In the genomic region with DNA sequence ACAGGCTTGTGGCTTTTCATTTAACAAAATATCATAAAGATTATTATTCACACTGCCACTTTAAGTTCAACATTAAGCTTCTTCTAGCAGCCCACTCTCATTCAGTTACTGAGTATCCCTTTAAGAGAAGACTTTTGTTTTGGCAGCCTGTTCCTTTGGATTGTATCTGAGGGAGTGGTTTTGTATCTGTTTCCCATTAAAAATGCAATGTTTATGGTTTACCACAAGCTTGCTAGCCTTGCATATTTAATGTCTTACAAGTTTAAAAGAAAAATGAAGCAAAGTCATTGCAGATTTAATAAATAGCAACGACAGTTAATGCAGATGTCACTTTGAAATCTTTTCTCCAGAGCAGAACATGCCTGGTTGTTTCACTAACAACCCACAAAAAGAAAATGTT, we compare ENCODE assay signal across 12 cellular contexts. TPM values are rescaled to one million over a fixed set of nuclear protein-coding genes. Genes with fewer than 3 reads are reported as not detected.
A peak's percentile ranks its signal among the peaks of the same experiment; 100 is the strongest.
DNase-seq lines count a peak whose midpoint lies in the region; ATAC-seq, FAIRE-seq and TF ChIP-seq lines count a peak whose summit lies in the region.
"Had no signal": no experiment of that assay in that cellular context is flagged by ENCODE, and none has a peak within 500 bp of the region (broad histone marks: within the 10 kb centered on the region; RNA-seq: fewer than 3 reads in every experiment).

No MANE protein-coding gene starts in this region.

- H3K4me3 ChIP-seq in right lobe of liver, result peak overlapping the region in 2 of 3 donors; percentile 6 to 20
- no peak overlapping the region for H3K4me3 ChIP-seq in HepG2 (replicated peaks in 1 of 3; ENCODE audit: insufficient read depth in 1 of 3, low read depth in 2 of 3, low read length in 3 of 3)
- peak overlapping the region; percentile 41 to 57 (median 48) for H3K4me3 ChIP-seq in esophagus muscularis mucosa

- TF ChIP-seq RAD21 in HepG2 (CRISPR knock-in tag; IDR thresholded peaks at IDR 0.05), result no peak

- no peak for TF ChIP-seq POLR2A in right lobe of liver (IDR thresholded peaks at IDR 0.05)
- no peak for TF ChIP-seq POLR2A in HepG2 (IDR thresholded peaks at IDR 0.05; ENCODE audit: insufficient read depth in 1 of 2, low read depth in 2 of 2, low read length in 2 of 2)
- TF ChIP-seq POLR2A in esophagus muscularis mucosa (IDR thresholded peaks at IDR 0.05; ENCODE audit: low read depth), result no peak

- H3K4me2 ChIP-seq in HepG2 (ENCODE audit: low read depth, low read length), result no peak overlapping the region

- CTCF ChIA-PET in HepG2 (lab: Yijun Ruan, JAX; ENCODE audit: low intra/inter-chr PET ratio, low total read pairs), result no interaction called here

- POLR2A ChIA-PET in HepG2 (lab: Yijun Ruan, JAX), result no interaction called here

- no peaks in the 10 kb centered on the region for H3K9me3 ChIP-seq in right lobe of liver
- no peaks in the 10 kb centered on the region for H3K9me3 ChIP-seq in HepG2 (ENCODE audit: low read length)
- H3K9me3 ChIP-seq in esophagus muscularis mucosa, result no peaks in the 10 kb centered on the region

- ATAC-seq in right lobe of liver (no peak), HepG2 (no peak), GM19023 (IDR thresholded peaks at IDR 0.05; ENCODE audit: unreplicated experiment) (no peak), GM21737 (IDR thresholded peaks at IDR 0.05; ENCODE audit: unreplicated experiment) (no peak), HG03442 (IDR thresholded peaks at IDR 0.05; ENCODE audit: unreplicated experiment) (no peak)

- H3K79me2 ChIP-seq in HepG2 (ENCODE audit: insufficient read depth, low read length), result no peaks in the 10 kb centered on the region

- no peak for TF ChIP-seq CTCF in right lobe of liver (IDR thresholded peaks at IDR 0.05)
- TF ChIP-seq CTCF in HepG2 (CRISPR knock-in tag; IDR thresholded peaks at IDR 0.05), result no peak
- TF ChIP-seq CTCF in esophagus muscularis mucosa (IDR thresholded peaks at IDR 0.05), result no peak

- TF ChIP-seq EP300 in HepG2 (IDR thresholded peaks at IDR 0.05; ENCODE audit: low read depth in 2 of 2, low read length in 2 of 2) (no peak), HepG2 (CRISPR knock-in tag; IDR thresholded peaks at IDR 0.05; ENCODE audit: borderline replicate concordance) (no peak), esophagus muscularis mucosa (IDR thresholded peaks at IDR 0.05) (no peak)

- H3K27ac ChIP-seq in right lobe of liver (peak overlapping the region in 1 of 3 donors; percentile 13), HepG2 (ENCODE audit: extremely low read length, insufficient read depth, low read length) (no peak overlapping the region), esophagus muscularis mucosa (replicated peaks in 1 of 4) (peak overlapping the region; percentile 61 to 71 (median 69))

- FAIRE-seq in HepG2 (lab: Jason Lieb, UNC), result no peak
- FAIRE-seq: GM18507 had no signal

- in situ Hi-C loops in HepG2 (cut with HindIII; ENCODE audit: extremely low pct_ligation_motif_present, low pct_unique_long_range_greater_than_20kb), result no loop called here

- WGBS in right lobe of liver (ENCODE audit: insufficient coverage, low coverage, low lambda C conversion rate, missing lambda C conversion rate), result 7% methylated on average over 1 of the region's 1 CpG
- WGBS in HepG2 (ENCODE audit: low lambda C conversion rate), result 8% methylated on average over 1 of the region's 1 CpG
- 11% methylated on average over 1 of the region's 1 CpG for WGBS in esophagus muscularis mucosa

- no peak overlapping the region for H3K9ac ChIP-seq in HepG2 (ENCODE audit: insufficient read depth, low read depth, low read length)

- intact Hi-C loops in right lobe of liver (cut with DNase I) (no loop called here), HepG2 (cut with micrococcal nuclease; ENCODE audit: unreplicated experiment) (no loop called here), esophagus muscularis mucosa (cut with DNase I) (loop anchor here (10.0 kb wide), 1 partner anchor 174 kb away; no protein-coding TSS in a partner anchor), posterior vena cava (cut with DNase I) (loop anchor here in 1 of 2 donors (10.0 kb wide), 1 partner anchor 154 kb away; no protein-coding TSS in a partner anchor)

- H3K4me1 ChIP-seq in right lobe of liver (no peaks in the 10 kb centered on the region), HepG2 (ENCODE audit: insufficient read depth, low read length) (no peaks in the 10 kb centered on the region), esophagus muscularis mucosa (peaks cover 0 to 28% (median 13%) of the 10 kb centered on the region in 4 donors)

- no peaks in the 10 kb centered on the region for H4K20me1 ChIP-seq in HepG2 (ENCODE audit: insufficient read depth, low read length)

- H3K36me3 ChIP-seq in right lobe of liver (no peaks in the 10 kb centered on the region), HepG2 (replicated peaks in 1 of 2; ENCODE audit: control insufficient read depth in 1 of 2, insufficient read depth in 2 of 2, low read length in 2 of 2) (no peaks in the 10 kb centered on the region), esophagus muscularis mucosa (no peaks in the 10 kb centered on the region)

- no peak overlapping the region for H2AFZ ChIP-seq in HepG2 (ENCODE audit: low read length)

- no TSS peak for BruUV-seq in HepG2 (replicated peaks; lab: Mats Ljungman, UMichigan)

- DNase-seq in right lobe of liver (no peak), HepG2 (ENCODE audit: low spot score) (no peak), esophagus muscularis mucosa (ENCODE audit: extremely low spot score) (no peak), myocyte (ENCODE audit: low read depth) (peak; percentile 79), posterior vena cava (ENCODE audit: low spot score) (no peak)
- DNase-seq: activated CD4-positive, alpha-beta T cell treated with anti-CD3 and anti-CD28 coated beads for 48 hours; caudate nucleus; left cardiac atrium had no signal

- H3K27me3 ChIP-seq in right lobe of liver (no peaks in the 10 kb centered on the region), HepG2 (ENCODE audit: control insufficient read depth in 1 of 2, insufficient read depth in 2 of 2, low read length in 2 of 2) (no peaks in the 10 kb centered on the region), esophagus muscularis mucosa (no peaks in the 10 kb centered on the region)

TF ChIP-seq in HepG2, 621 proteins besides CTCF, POLR2A, EP300 and RAD21:
- TF ChIP-seq MTF1 (CRISPR knock-in tag; IDR thresholded peaks at IDR 0.05), result no peak
- TF ChIP-seq ZNF567 (CRISPR knock-in tag; IDR thresholded peaks at IDR 0.05; ENCODE audit: borderline replicate concordance), result no peak
- TF ChIP-seq ZNF556 (CRISPR knock-in tag; IDR thresholded peaks at IDR 0.05; ENCODE audit: borderline replicate concordance), result no peak
- TF ChIP-seq PAWR (CRISPR knock-in tag; IDR thresholded peaks at IDR 0.05; ENCODE audit: borderline replicate concordance), result no peak
- no peak for TF ChIP-seq MIXL1 (CRISPR knock-in tag; IDR thresholded peaks at IDR 0.05)
- no peak for TF ChIP-seq KLF11 (CRISPR knock-in tag; IDR thresholded peaks at IDR 0.05)
- TF ChIP-seq ZMYM2 (CRISPR knock-in tag; IDR thresholded peaks at IDR 0.05), result no peak
- TF ChIP-seq PPARG (CRISPR knock-in tag; conservative IDR thresholded peaks at IDR 0.05), result no peak
- TF ChIP-seq ZMAT3 (CRISPR knock-in tag; conservative IDR thresholded peaks at IDR 0.05), result no peak
- TF ChIP-seq FLYWCH1 (CRISPR knock-in tag; IDR thresholded peaks at IDR 0.05), result no peak
- TF ChIP-seq BRD4 (CRISPR knock-in tag; IDR thresholded peaks at IDR 0.05), result no peak
- TF ChIP-seq, protein P1, sequence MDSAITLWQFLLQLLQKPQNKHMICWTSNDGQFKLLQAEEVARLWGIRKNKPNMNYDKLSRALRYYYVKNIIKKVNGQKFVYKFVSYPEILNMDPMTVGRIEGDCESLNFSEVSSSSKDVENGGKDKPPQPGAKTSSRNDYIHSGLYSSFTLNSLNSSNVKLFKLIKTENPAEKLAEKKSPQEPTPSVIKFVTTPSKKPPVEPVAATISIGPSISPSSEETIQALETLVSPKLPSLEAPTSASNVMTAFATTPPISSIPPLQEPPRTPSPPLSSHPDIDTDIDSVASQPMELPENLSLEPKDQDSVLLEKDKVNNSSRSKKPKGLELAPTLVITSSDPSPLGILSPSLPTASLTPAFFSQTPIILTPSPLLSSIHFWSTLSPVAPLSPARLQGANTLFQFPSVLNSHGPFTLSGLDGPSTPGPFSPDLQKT (CRISPR knock-in tag; IDR thresholded peaks at IDR 0.05; ENCODE audit: borderline replicate concordance), result no peak
- no peak for TF ChIP-seq ZNF274 (CRISPR knock-in tag; IDR thresholded peaks at IDR 0.05)
- no peak for TF ChIP-seq ARNT (IDR thresholded peaks at IDR 0.05)

RNA-seq across cellular contexts. Expression of a gene that starts 2.0 kb away (rescaled TPM):
- total RNA-seq in right lobe of liver (100 to 1,000 TPM in 5 of 6 experiments, 10 to 100 TPM in 1; 82.7 to 235 (median 164) TPM), HepG2 (2016; rRNA removed; fragmentation: Illumina TruSeq; extraction: Trizol) (not detected in 2 replicates), esophagus muscularis mucosa (1,000 to 10,000 TPM; 1,186 to 2,089 (median 1,762) TPM), myocyte (356 and 491 TPM in 2 replicates), posterior vena cava (1,000 to 10,000 TPM; 1,461 to 2,897 TPM)
- total RNA-seq in HepG2 (2016; cell fraction: cytosol; rRNA removed; fragmentation: Illumina TruSeq; extraction: Trizol; ENCODE audit: low read depth), result not detected in 2 replicates
- not detected in 2 replicates for total RNA-seq in HepG2 (2016; cell fraction: insoluble cytoplasmic fraction; rRNA removed; fragmentation: Illumina TruSeq; extraction: Trizol)
- total RNA-seq in HepG2 (2016; cell fraction: membrane; rRNA removed; fragmentation: Illumina TruSeq; extraction: Trizol), result not detected in 2 replicates
- not detected in 2 replicates for total RNA-seq in HepG2 (2016; cell fraction: nucleus; rRNA removed; fragmentation: Illumina TruSeq; extraction: Trizol)
- not detected in 2 replicates for polyA plus RNA-seq in HepG2 (2011; rRNA removed)
- polyA plus RNA-seq in HepG2 (2011; cell fraction: cytosol; rRNA removed), result not detected in 2 replicates
- not detected in 2 replicates for polyA plus RNA-seq in HepG2 (2011; cell fraction: nucleus; rRNA removed)
- not detected in 2 replicates for polyA plus RNA-seq in HepG2 (2012)
- polyA plus RNA-seq in HepG2 (2016; cell fraction: cytosol; fragmentation: Illumina TruSeq; extraction: Trizol; ENCODE audit: low read depth), result not detected in 2 replicates
- polyA plus RNA-seq in HepG2 (2016; cell fraction: insoluble cytoplasmic fraction; fragmentation: Illumina TruSeq; extraction: Trizol; ENCODE audit: low read depth), result not detected in 2 replicates
- polyA plus RNA-seq in HepG2 (2016; cell fraction: membrane; fragmentation: Illumina TruSeq; extraction: Trizol; ENCODE audit: low read depth), result not detected in 2 replicates
- polyA plus RNA-seq in HepG2 (2016; cell fraction: nucleus; fragmentation: Illumina TruSeq; extraction: Trizol; ENCODE audit: insufficient read depth, low read depth), result not detected in 2 replicates
- not detected in 2 replicates for polyA minus RNA-seq in HepG2 (2011; rRNA and poly(A)+ RNA removed; ENCODE audit: low replicate concordance)
- polyA minus RNA-seq in HepG2 (2011; cell fraction: cytosol; rRNA and poly(A)+ RNA removed), result not detected in 2 replicates
- not detected in 2 replicates for polyA minus RNA-seq in HepG2 (2011; cell fraction: nucleus; rRNA and poly(A)+ RNA removed)
- 544 TPM for polyA plus RNA-seq in myocyte (2012)

Comparison
In these comparisons a context has a peak if more than half of its experiments do, and no peak if none do; other contexts are left out.
1. H3K4me3 ChIP-seq: peak in right lobe of liver (2 of 3) and esophagus muscularis mucosa (4 of 4); none in HepG2 (0 of 3).
2. RNA of a gene that starts 2.0 kb away (total RNA-seq): 1,461 to 2,897 TPM in posterior vena cava, 1,186 to 2,089 TPM in esophagus muscularis mucosa, 356 to 491 TPM in myocyte and 82.7 to 235 TPM in right lobe of liver; not detected in HepG2; every median in the first group is over 10 times any median in the second.